In the genomic region with DNA sequence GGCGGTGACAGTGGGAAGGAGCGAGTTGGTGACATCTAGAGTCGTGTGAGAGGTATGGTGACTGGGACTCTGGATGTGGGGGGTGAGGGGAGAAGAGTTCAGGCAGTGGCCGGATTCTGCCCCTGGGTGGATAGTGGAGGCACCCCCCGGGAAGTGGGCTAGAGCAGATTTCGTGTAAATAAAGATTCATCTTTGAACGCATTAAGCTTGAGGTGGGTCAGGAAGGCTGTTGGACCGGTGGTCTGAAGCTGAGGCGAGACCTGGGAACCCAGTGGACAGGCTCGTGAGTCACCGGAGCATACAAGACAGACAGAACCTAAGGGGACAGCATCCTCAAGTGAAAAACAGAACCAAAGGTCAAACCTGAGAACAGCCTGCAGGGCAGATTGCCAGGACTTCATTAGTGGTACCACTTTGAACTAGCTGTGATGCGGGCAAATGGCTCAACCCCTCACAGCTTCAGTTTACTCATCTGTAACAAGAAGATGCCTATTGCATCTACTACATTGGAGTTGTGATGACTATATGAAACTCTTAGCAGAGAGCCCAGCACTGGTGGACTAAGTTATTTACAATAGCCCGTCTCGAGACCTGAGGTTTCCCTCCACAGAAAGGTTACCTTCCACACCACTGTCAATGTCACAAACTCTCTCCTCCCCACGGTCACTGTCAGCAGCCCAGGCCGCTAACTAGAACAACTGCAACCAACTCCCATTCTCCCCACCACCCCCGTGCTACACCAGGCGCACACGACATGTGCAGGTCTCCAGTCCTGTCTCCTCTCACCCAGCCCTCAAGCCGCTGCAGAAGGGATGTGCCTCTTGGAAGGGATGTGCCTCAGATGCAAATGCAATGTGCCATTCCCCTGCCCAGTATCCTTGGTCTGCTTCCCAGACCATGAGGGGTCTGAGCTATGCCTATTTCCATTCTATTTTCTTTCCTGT, we compare ENCODE assay signal across 9 cellular contexts. TPM values are rescaled to one million over a fixed set of nuclear protein-coding genes. Genes with fewer than 3 reads are reported as not detected.
DNase-seq lines count a peak whose midpoint lies in the region; ATAC-seq, FAIRE-seq and TF ChIP-seq lines count a peak whose summit lies in the region.
"Had no signal": no experiment of that assay in that cellular context is flagged by ENCODE, and none has a peak within 500 bp of the region (broad histone marks: within the 10 kb centered on the region; RNA-seq: fewer than 3 reads in every experiment).

No MANE protein-coding gene starts in this region.

- TF ChIP-seq RAD21 in HepG2 (CRISPR knock-in tag; IDR thresholded peaks at IDR 0.05): no peak

- peak overlapping the region; percentile 83 for H3K27ac ChIP-seq in KMS-11
- peak overlapping the region; percentile 55 for H3K27ac ChIP-seq in astrocyte (ENCODE audit: low read depth, low read length)
- no peak overlapping the region for H3K27ac ChIP-seq in HepG2 (ENCODE audit: extremely low read length, insufficient read depth, low read length)
- peak overlapping the region; percentile 59 to 72 for H3K27ac ChIP-seq in tibial artery

- DNase-seq in DMS 273 (lab: John Stamatoyannopoulos, UW; ENCODE audit: unreplicated experiment) (peak; percentile 68), DMS 273 treated with DMSO at 0.1 percent for 48 hours (lab: John Stamatoyannopoulos, UW) (no peak), astrocyte (ENCODE audit: low read depth) (no peak), HepG2 (ENCODE audit: low spot score) (no peak), tibial artery (peak in 1 of 2 donors; percentile 66), NCI-H2107 treated with DMSO at 0.1 percent for 48 hours (lab: John Stamatoyannopoulos, UW; ENCODE audit: unreplicated experiment) (no peak)

- peak overlapping the region; percentile 79 for H3K27ac Mint-ChIP-seq in astrocyte (ENCODE audit: unreplicated experiment)

- H4K20me1 ChIP-seq in KMS-11 (ENCODE audit: insufficient read depth) (no peaks in the 10 kb centered on the region), astrocyte (ENCODE audit: insufficient read depth, low read length) (peaks cover 17% of the 10 kb centered on the region), HepG2 (ENCODE audit: insufficient read depth, low read length) (no peaks in the 10 kb centered on the region; the same call in 1 of the 2 replicates)

- H3K4me1 Mint-ChIP-seq in astrocyte (ENCODE audit: low read depth, unreplicated experiment): peaks cover 17% of the 10 kb centered on the region

- H3K4me3 ChIP-seq in KMS-11 (IDR thresholded peaks at IDR 0.05; ENCODE audit: insufficient read depth, low read depth, low read length) (no peak overlapping the region), astrocyte (ENCODE audit: insufficient read depth, low read depth, low read length) (peak overlapping the region; percentile 65), HepG2 (replicated peaks in 1 of 3; ENCODE audit: insufficient read depth in 1 of 3, low read depth in 2 of 3, low read length in 3 of 3) (peak overlapping the region; percentile 60 to 82 (median 78)), tibial artery (peak overlapping the region; percentile 83 to 99)

- TF ChIP-seq CTCF in KMS-11 (conservative IDR thresholded peaks at IDR 0.05; ENCODE audit: low read depth, low read length) (no peak), astrocyte (IDR thresholded peaks at IDR 0.05; ENCODE audit: insufficient read depth, low read depth, low read length) (no peak), HepG2 (CRISPR knock-in tag; IDR thresholded peaks at IDR 0.05) (peak; percentile 38; the same call in 1 of the 2 replicates), tibial artery (IDR thresholded peaks at IDR 0.05) (no peak)

- peaks cover 5% of the 10 kb centered on the region for H3K27me3 Mint-ChIP-seq in astrocyte (ENCODE audit: low read depth, unreplicated experiment)

- no peak for TF ChIP-seq EP300 in HepG2 (IDR thresholded peaks at IDR 0.05; ENCODE audit: low read depth in 2 of 2, low read length in 2 of 2)
- no peak for TF ChIP-seq EP300 in HepG2 (CRISPR knock-in tag; IDR thresholded peaks at IDR 0.05; ENCODE audit: borderline replicate concordance)

- CTCF ChIA-PET in HepG2 (lab: Yijun Ruan, JAX; ENCODE audit: low intra/inter-chr PET ratio, low total read pairs): no interaction called here

- FAIRE-seq in astrocyte (lab: Jason Lieb, UNC) (no peak), HepG2 (lab: Jason Lieb, UNC) (no peak)
- FAIRE-seq: A204.1 had no signal

- H3K4me3 Mint-ChIP-seq in astrocyte (ENCODE audit: unreplicated experiment): peak overlapping the region; percentile 94

- peak overlapping the region; percentile 73 for H2AFZ ChIP-seq in KMS-11 (ENCODE audit: low read depth)
- H2AFZ ChIP-seq in astrocyte (ENCODE audit: low read depth, low read length): peak overlapping the region; percentile 85
- H2AFZ ChIP-seq in HepG2 (ENCODE audit: low read length): no peak overlapping the region

- TSS peak; percentile 86 for BruUV-seq in HepG2 (replicated peaks; lab: Mats Ljungman, UMichigan)

- TF ChIP-seq POLR2A in HepG2 (IDR thresholded peaks at IDR 0.05; ENCODE audit: insufficient read depth in 1 of 2, low read depth in 2 of 2, low read length in 2 of 2): no peak

- in situ Hi-C loops in HepG2 (cut with HindIII; ENCODE audit: extremely low pct_ligation_motif_present, low pct_unique_long_range_greater_than_20kb): no loop called here

- H3K79me2 ChIP-seq in KMS-11 (ENCODE audit: insufficient read depth, low read depth): peaks cover 38% of the 10 kb centered on the region
- H3K79me2 ChIP-seq in astrocyte (ENCODE audit: insufficient read depth, low read length): peaks cover 39% of the 10 kb centered on the region
- H3K79me2 ChIP-seq in HepG2 (ENCODE audit: insufficient read depth, low read length): peaks cover 26% of the 10 kb centered on the region

- 22% methylated on average over 20 of the region's 20 CpGs for WGBS in HepG2 (ENCODE audit: low lambda C conversion rate)

- no peaks in the 10 kb centered on the region for H3K27me3 ChIP-seq in KMS-11 (ENCODE audit: insufficient read depth, low read depth)
- no peaks in the 10 kb centered on the region for H3K27me3 ChIP-seq in astrocyte (ENCODE audit: insufficient read depth, low read length)
- peaks cover 0 to 7% of the 10 kb centered on the region in 2 experiments; a peak in 1 of 5 replicates for H3K27me3 ChIP-seq in HepG2 (ENCODE audit: control insufficient read depth in 1 of 2, insufficient read depth in 2 of 2, low read length in 2 of 2)
- no peaks in the 10 kb centered on the region for H3K27me3 ChIP-seq in tibial artery

- H3K9me3 Mint-ChIP-seq in astrocyte (ENCODE audit: unreplicated experiment): no peaks in the 10 kb centered on the region

- peak; percentile 14 for ATAC-seq in HepG2
- no peak for ATAC-seq in HG02981 (IDR thresholded peaks at IDR 0.05; ENCODE audit: unreplicated experiment)

- H3K36me3 ChIP-seq in KMS-11 (ENCODE audit: insufficient read depth) (no peaks in the 10 kb centered on the region), astrocyte (ENCODE audit: insufficient read depth, low read length) (no peaks in the 10 kb centered on the region), HepG2 (replicated peaks in 1 of 2; ENCODE audit: control insufficient read depth in 1 of 2, insufficient read depth in 2 of 2, low read length in 2 of 2) (no peaks in the 10 kb centered on the region; a peak in 1 of 5 replicates), tibial artery (no peaks in the 10 kb centered on the region)

- POLR2A ChIA-PET in HepG2 (lab: Yijun Ruan, JAX): interaction anchor here (1.6 to 3.6 kb wide), 2 partner anchors 47 kb away, joined by 7 to 18 read pairs; a partner anchor contains a TSS

- H3K9ac ChIP-seq in KMS-11 (peak overlapping the region; percentile 95), astrocyte (ENCODE audit: low read length) (peak overlapping the region; percentile 85), HepG2 (ENCODE audit: insufficient read depth, low read depth, low read length) (peak overlapping the region; percentile 81)

- H3K36me3 Mint-ChIP-seq in astrocyte (ENCODE audit: low read depth, unreplicated experiment): no peaks in the 10 kb centered on the region

- H3K9me3 ChIP-seq in astrocyte (ENCODE audit: insufficient read depth, low read depth, low read length) (no peaks in the 10 kb centered on the region), HepG2 (ENCODE audit: low read length) (no peaks in the 10 kb centered on the region), tibial artery (no peaks in the 10 kb centered on the region)

- H3K4me1 ChIP-seq in KMS-11 (ENCODE audit: low read depth, poor library complexity, severe bottlenecking): peaks cover 46% of the 10 kb centered on the region
- H3K4me1 ChIP-seq in astrocyte (ENCODE audit: insufficient read depth, low read length): peaks cover 14% of the 10 kb centered on the region
- peaks cover 76% of the 10 kb centered on the region for H3K4me1 ChIP-seq in HepG2 (ENCODE audit: insufficient read depth, low read length)
- peaks cover 0 to 19% (median 13%) of the 10 kb centered on the region in 4 donors for H3K4me1 ChIP-seq in tibial artery

- intact Hi-C loops in HepG2 (cut with micrococcal nuclease; ENCODE audit: unreplicated experiment): loop anchor here (5.0 kb wide), 1 partner anchor 47 kb away; a partner anchor contains a TSS
- intact Hi-C loops in tibial artery (cut with DNase I; ENCODE audit: low total_unique reads): no loop called here

- peak overlapping the region; percentile 70 for H3K4me2 ChIP-seq in KMS-11
- H3K4me2 ChIP-seq in astrocyte (ENCODE audit: low read length): peak overlapping the region; percentile 92
- peak overlapping the region; percentile 96 for H3K4me2 ChIP-seq in HepG2 (ENCODE audit: low read depth, low read length)

RNA-seq across cellular contexts. Expression of a gene that starts 0.9 kb away (rescaled TPM):
- total RNA-seq in astrocyte (15.4 and 19.0 TPM in 2 replicates), HepG2 (2016; rRNA removed; fragmentation: Illumina TruSeq; extraction: Trizol) (11.1 and 27.1 TPM in 2 replicates)
- total RNA-seq in HepG2 (2016; cell fraction: cytosol; rRNA removed; fragmentation: Illumina TruSeq; extraction: Trizol; ENCODE audit: low read depth): 8.6 and 9.6 TPM in 2 replicates
- total RNA-seq in HepG2 (2016; cell fraction: insoluble cytoplasmic fraction; rRNA removed; fragmentation: Illumina TruSeq; extraction: Trizol): 11.8 and 24.4 TPM in 2 replicates
- 21.8 and 24.8 TPM in 2 replicates for total RNA-seq in HepG2 (2016; cell fraction: membrane; rRNA removed; fragmentation: Illumina TruSeq; extraction: Trizol)
- 26.2 and 36.2 TPM in 2 replicates for total RNA-seq in HepG2 (2016; cell fraction: nucleus; rRNA removed; fragmentation: Illumina TruSeq; extraction: Trizol)
- 24.9 and 26.6 TPM in 2 replicates for polyA plus RNA-seq in HepG2 (2011; rRNA removed)
- 16.8 and 20.7 TPM in 2 replicates for polyA plus RNA-seq in HepG2 (2011; cell fraction: cytosol; rRNA removed)
- polyA plus RNA-seq in HepG2 (2011; cell fraction: nucleus; rRNA removed): 31.9 and 38.5 TPM in 2 replicates
- 11.0 and 11.8 TPM in 2 replicates for polyA plus RNA-seq in HepG2 (2012)
- 12.8 and 17.1 TPM in 2 replicates for polyA plus RNA-seq in HepG2 (2016; cell fraction: cytosol; fragmentation: Illumina TruSeq; extraction: Trizol; ENCODE audit: low read depth)
- 18.2 and 20.3 TPM in 2 replicates for polyA plus RNA-seq in HepG2 (2016; cell fraction: insoluble cytoplasmic fraction; fragmentation: Illumina TruSeq; extraction: Trizol; ENCODE audit: low read depth)
- polyA plus RNA-seq in HepG2 (2016; cell fraction: membrane; fragmentation: Illumina TruSeq; extraction: Trizol; ENCODE audit: low read depth): 26.1 and 27.9 TPM in 2 replicates
- 66.1 and 79.6 TPM in 2 replicates for polyA plus RNA-seq in HepG2 (2016; cell fraction: nucleus; fragmentation: Illumina TruSeq; extraction: Trizol; ENCODE audit: insufficient read depth, low read depth)
- polyA minus RNA-seq in HepG2 (2011; rRNA and poly(A)+ RNA removed; ENCODE audit: low replicate concordance): 97.2 and 431 TPM in 2 replicates
- 10.3 and 11.8 TPM in 2 replicates for polyA minus RNA-seq in HepG2 (2011; cell fraction: cytosol; rRNA and poly(A)+ RNA removed)
- 22.3 and 29.9 TPM in 2 replicates for polyA minus RNA-seq in HepG2 (2011; cell fraction: nucleus; rRNA and poly(A)+ RNA removed)

RNA-seq across cellular contexts. Expression of a gene that starts 25.3 kb away (rescaled TPM):
- total RNA-seq in astrocyte: 0.26 and 0.91 TPM in 2 replicates
- total RNA-seq in HepG2 (2016; rRNA removed; fragmentation: Illumina TruSeq; extraction: Trizol): 6.5 and 8.7 TPM in 2 replicates
- 4.5 and 5.7 TPM in 2 replicates for total RNA-seq in HepG2 (2016; cell fraction: cytosol; rRNA removed; fragmentation: Illumina TruSeq; extraction: Trizol; ENCODE audit: low read depth)
- total RNA-seq in HepG2 (2016; cell fraction: insoluble cytoplasmic fraction; rRNA removed; fragmentation: Illumina TruSeq; extraction: Trizol): 7.8 and 8.1 TPM in 2 replicates
- 6.1 and 7.2 TPM in 2 replicates for total RNA-seq in HepG2 (2016; cell fraction: membrane; rRNA removed; fragmentation: Illumina TruSeq; extraction: Trizol)
- total RNA-seq in HepG2 (2016; cell fraction: nucleus; rRNA removed; fragmentation: Illumina TruSeq; extraction: Trizol): 5.2 and 8.4 TPM in 2 replicates
- 3.1 and 3.6 TPM in 2 replicates for polyA plus RNA-seq in HepG2 (2011; rRNA removed)
- 1.9 TPM in 2 replicates for polyA plus RNA-seq in HepG2 (2011; cell fraction: cytosol; rRNA removed)
- polyA plus RNA-seq in HepG2 (2011; cell fraction: nucleus; rRNA removed): 5.0 and 6.7 TPM in 2 replicates
- polyA plus RNA-seq in HepG2 (2012): 5.3 and 5.6 TPM in 2 replicates
- polyA plus RNA-seq in HepG2 (2016; cell fraction: cytosol; fragmentation: Illumina TruSeq; extraction: Trizol; ENCODE audit: low read depth): 10.2 and 15.8 TPM in 2 replicates
- 13.4 and 15.5 TPM in 2 replicates for polyA plus RNA-seq in HepG2 (2016; cell fraction: insoluble cytoplasmic fraction; fragmentation: Illumina TruSeq; extraction: Trizol; ENCODE audit: low read depth)
- polyA plus RNA-seq in HepG2 (2016; cell fraction: membrane; fragmentation: Illumina TruSeq; extraction: Trizol; ENCODE audit: low read depth): 10.9 and 14.1 TPM in 2 replicates
- polyA plus RNA-seq in HepG2 (2016; cell fraction: nucleus; fragmentation: Illumina TruSeq; extraction: Trizol; ENCODE audit: insufficient read depth, low read depth): 27.8 and 31.7 TPM in 2 replicates
- 1.6 and 5.3 TPM in 2 replicates for polyA minus RNA-seq in HepG2 (2011; rRNA and poly(A)+ RNA removed; ENCODE audit: low replicate concordance)
- polyA minus RNA-seq in HepG2 (2011; cell fraction: cytosol; rRNA and poly(A)+ RNA removed): 0.20 and 0.62 TPM in 2 replicates
- polyA minus RNA-seq in HepG2 (2011; cell fraction: nucleus; rRNA and poly(A)+ RNA removed): 4.9 and 5.2 TPM in 2 replicates

RNA-seq across cellular contexts. Expression of a gene that starts 47.1 kb away (rescaled TPM):
- 38.6 and 49.5 TPM in 2 replicates for total RNA-seq in astrocyte
- 38.1 and 41.2 TPM in 2 replicates for total RNA-seq in HepG2 (2016; rRNA removed; fragmentation: Illumina TruSeq; extraction: Trizol)
- total RNA-seq in HepG2 (2016; cell fraction: cytosol; rRNA removed; fragmentation: Illumina TruSeq; extraction: Trizol; ENCODE audit: low read depth): 1.8 and 3.1 TPM in 2 replicates
- total RNA-seq in HepG2 (2016; cell fraction: insoluble cytoplasmic fraction; rRNA removed; fragmentation: Illumina TruSeq; extraction: Trizol): 30.7 and 45.0 TPM in 2 replicates
- 14.6 and 17.1 TPM in 2 replicates for total RNA-seq in HepG2 (2016; cell fraction: membrane; rRNA removed; fragmentation: Illumina TruSeq; extraction: Trizol)
- total RNA-seq in HepG2 (2016; cell fraction: nucleus; rRNA removed; fragmentation: Illumina TruSeq; extraction: Trizol): 28.2 and 28.4 TPM in 2 replicates
- polyA plus RNA-seq in HepG2 (2011; rRNA removed): 40.0 and 40.3 TPM in 2 replicates
- polyA plus RNA-seq in HepG2 (2011; cell fraction: cytosol; rRNA removed): 19.1 and 23.6 TPM in 2 replicates
- polyA plus RNA-seq in HepG2 (2011; cell fraction: nucleus; rRNA removed): 21.4 and 22.7 TPM in 2 replicates
- polyA plus RNA-seq in HepG2 (2012): 16.6 and 17.3 TPM in 2 replicates
- polyA plus RNA-seq in HepG2 (2016; cell fraction: cytosol; fragmentation: Illumina TruSeq; extraction: Trizol; ENCODE audit: low read depth): 0.72 and 0.80 TPM in 2 replicates
- 19.0 and 20.2 TPM in 2 replicates for polyA plus RNA-seq in HepG2 (2016; cell fraction: insoluble cytoplasmic fraction; fragmentation: Illumina TruSeq; extraction: Trizol; ENCODE audit: low read depth)
- 4.2 and 4.6 TPM in 2 replicates for polyA plus RNA-seq in HepG2 (2016; cell fraction: membrane; fragmentation: Illumina TruSeq; extraction: Trizol; ENCODE audit: low read depth)
- polyA plus RNA-seq in HepG2 (2016; cell fraction: nucleus; fragmentation: Illumina TruSeq; extraction: Trizol; ENCODE audit: insufficient read depth, low read depth): 19.1 and 25.5 TPM in 2 replicates
- polyA minus RNA-seq in HepG2 (2011; rRNA and poly(A)+ RNA removed; ENCODE audit: low replicate concordance): 110 and 233 TPM in 2 replicates
- polyA minus RNA-seq in HepG2 (2011; cell fraction: cytosol; rRNA and poly(A)+ RNA removed): 70.9 and 90.9 TPM in 2 replicates
- polyA minus RNA-seq in HepG2 (2011; cell fraction: nucleus; rRNA and poly(A)+ RNA removed): 58.1 and 77.1 TPM in 2 replicates
